Comparison of ENCODE assay signal across 26 cellular contexts in the genomic region with DNA sequence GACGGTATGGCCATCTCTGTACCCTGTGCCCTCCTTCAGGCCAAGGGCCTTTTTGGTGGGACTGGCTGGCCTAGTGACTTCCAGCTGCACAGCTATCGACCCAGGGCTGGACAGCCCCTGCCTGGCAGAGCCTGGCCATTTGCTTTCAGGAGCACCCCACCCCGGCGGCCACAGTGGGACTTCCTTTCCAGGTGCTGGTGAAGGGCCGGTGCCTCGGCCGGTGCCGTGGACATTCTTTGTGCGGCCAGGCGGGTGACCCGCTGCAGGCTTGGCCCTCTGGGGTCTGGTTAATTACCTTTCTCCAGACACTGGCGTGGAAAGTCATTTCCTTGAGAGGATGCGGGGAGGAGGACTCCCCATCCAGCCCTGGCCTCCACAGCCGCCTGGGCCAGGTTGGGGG. TPM values are rescaled to one million over a fixed set of nuclear protein-coding genes. Genes with fewer than 3 reads are reported as not detected.
"Had no signal": no experiment of that assay in that cellular context is flagged by ENCODE, and none has a peak within 500 bp of the region (broad histone marks: within the 10 kb centered on the region; RNA-seq: fewer than 3 reads in every experiment).

No MANE protein-coding gene starts in this region.

- H3K36me3 ChIP-seq: neutrophil, right lobe of liver, upper lobe of right lung had no signal

- H3K9me3 Mint-ChIP-seq: activated CD4-positive, alpha-beta memory T cell treated with anti-CD3 and anti-CD28 coated beads, Interleukin-2, amount 10 ng/mL, durations not matched to agents 7 days and 5 days; activated CD4-positive, alpha-beta T cell treated with anti-CD3 and anti-CD28 coated beads, Interleukin-2, amount 10 ng/mL, durations not matched to agents 7 days and 5 days; activated T-cell treated with anti-CD3 and anti-CD28 coated beads, Interleukin-2, amount 50 U/mL, for 24 hours had no signal

- H3K27me3 ChIP-seq: neutrophil, right lobe of liver, testis, upper lobe of right lung had no signal

- H3K27me3 Mint-ChIP-seq: activated CD4-positive, alpha-beta memory T cell treated with anti-CD3 and anti-CD28 coated beads, Interleukin-2, amount 10 ng/mL, durations not matched to agents 7 days and 5 days; activated CD4-positive, alpha-beta T cell treated with anti-CD3 and anti-CD28 coated beads, Interleukin-2, amount 10 ng/mL, durations not matched to agents 7 days and 5 days; activated T-cell treated with anti-CD3 and anti-CD28 coated beads, Interleukin-2, amount 50 U/mL, for 24 hours; naive thymus-derived CD4-positive, alpha-beta T cell had no signal

- H3K4me3 ChIP-seq: right lobe of liver, testis, upper lobe of right lung had no signal

- H3K27ac Mint-ChIP-seq: activated CD4-positive, alpha-beta memory T cell treated with anti-CD3 and anti-CD28 coated beads, Interleukin-2, amount 10 ng/mL, durations not matched to agents 7 days and 5 days; activated CD4-positive, alpha-beta T cell treated with anti-CD3 and anti-CD28 coated beads, Interleukin-2, amount 10 ng/mL, durations not matched to agents 7 days and 5 days; activated T-cell treated with anti-CD3 and anti-CD28 coated beads, Interleukin-2, amount 50 U/mL, for 24 hours; naive thymus-derived CD4-positive, alpha-beta T cell had no signal

- H3K4me3 Mint-ChIP-seq: activated CD4-positive, alpha-beta memory T cell treated with anti-CD3 and anti-CD28 coated beads, Interleukin-2, amount 10 ng/mL, durations not matched to agents 7 days and 5 days; activated CD4-positive, alpha-beta T cell treated with anti-CD3 and anti-CD28 coated beads, Interleukin-2, amount 10 ng/mL, durations not matched to agents 7 days and 5 days; activated T-cell treated with anti-CD3 and anti-CD28 coated beads, Interleukin-2, amount 50 U/mL, for 24 hours; naive thymus-derived CD4-positive, alpha-beta T cell had no signal

- DNase-seq: activated CD4-positive, alpha-beta memory T cell treated with anti-CD3 and anti-CD28 coated beads, Interleukin-2, amount 10 ng/mL, durations not matched to agents 7 days and 5 days; activated CD4-positive, alpha-beta T cell treated with anti-CD3 and anti-CD28 coated beads, Interleukin-2, amount 10 ng/mL, durations not matched to agents 7 days and 5 days; activated CD4-positive, CD25-positive, alpha-beta regulatory T cell treated with anti-CD3 and anti-CD28 coated beads, Interleukin-2, amount 50 U/mL, for 72 hours; activated CD8-positive, alpha-beta memory T cell treated with anti-CD3 and anti-CD28 coated beads, Interleukin-2, amount 50 U/mL, for 48 hours; activated gamma-delta T cell treated with Interleukin-2 at 50 U/mL for 16 hours; activated naive CD4-positive, alpha-beta T cell treated with anti-CD3 and anti-CD28 coated beads, Interleukin-2, amount 50 U/mL, for 16 hours; activated T-cell treated with anti-CD3 and anti-CD28 coated beads, Interleukin-2, amount 50 U/mL, for 24 hours; cerebellar nuclear complex; cortex of kidney; foreskin fibroblast; head of caudate nucleus; hippocampal formation; left colon; mammary epithelial cell; midbrain; naive thymus-derived CD4-positive, alpha-beta T cell; right lobe of liver; stimulated activated CD4-positive, alpha-beta T cell treated with anti-CD3 and anti-CD28 coated beads, Interleukin-12 subunit alpha, Interleukin-12 subunit beta, amount 100 ng/mL, for 4 hours; stimulated activated CD4-positive, alpha-beta T cell treated with anti-CD3 and anti-CD28 coated beads, Interleukin-4, amount 100 ng/mL, for 1 hour; stimulated activated naive CD8-positive, alpha-beta T cell treated with anti-CD3 and anti-CD28 coated beads, Interleukin-15, Interleukin-2, amounts not matched to agents 100 U/mL and 50 U/mL, for 24 hours; T-helper 2 cell; testis; upper lobe of right lung had no signal

- ATAC-seq: esophagus mucosa; left colon; naive thymus-derived CD4-positive, alpha-beta T cell; right lobe of liver; stimulated activated naive CD8-positive, alpha-beta T cell treated with anti-CD3 and anti-CD28 coated beads, Interleukin-15, Interleukin-2, amounts not matched to agents 100 U/mL and 50 U/mL, for 24 hours; upper lobe of right lung had no signal

- H3K9me3 ChIP-seq: neutrophil, right lobe of liver, testis, upper lobe of right lung had no signal

- FAIRE-seq: keratinocyte had no signal

- H3K27ac ChIP-seq: neutrophil, right lobe of liver, testis, upper lobe of right lung had no signal

- H3K36me3 Mint-ChIP-seq: naive thymus-derived CD4-positive, alpha-beta T cell had no signal

- H3K4me1 Mint-ChIP-seq: activated CD4-positive, alpha-beta memory T cell treated with anti-CD3 and anti-CD28 coated beads, Interleukin-2, amount 10 ng/mL, durations not matched to agents 7 days and 5 days; activated CD4-positive, alpha-beta T cell treated with anti-CD3 and anti-CD28 coated beads, Interleukin-2, amount 10 ng/mL, durations not matched to agents 7 days and 5 days; naive thymus-derived CD4-positive, alpha-beta T cell had no signal

RNA-seq across cellular contexts. Expression of a gene that starts 50.1 kb away (rescaled TPM):
- total RNA-seq: mammary epithelial cell had no signal
- polyA plus RNA-seq: naive thymus-derived CD4-positive, alpha-beta T cell had no signal
